8 cellular contexts compared by ENCODE assay signal in genomic region chr20:25246182-25246943, GRCh38. TPM values are rescaled to one million over a fixed set of nuclear protein-coding genes. Genes with fewer than 3 reads are reported as not detected.
DNase-seq lines count a peak whose midpoint lies in the region; ATAC-seq and TF ChIP-seq lines count a peak whose summit lies in the region.

No MANE protein-coding gene starts in this region.

- H2AFZ ChIP-seq in ACC112 (ENCODE audit: low read length, unreplicated experiment), result no peak overlapping the region

- no peak for TF ChIP-seq CTCF in foreskin keratinocyte (conservative IDR thresholded peaks at IDR 0.05)

- ATAC-seq in GM21390 (IDR thresholded peaks at IDR 0.05; ENCODE audit: unreplicated experiment) (peak; percentile 27), foreskin keratinocyte (no peak)

- peaks cover 35% of the 10 kb centered on the region for H3K4me1 ChIP-seq in ACC112 (ENCODE audit: control insufficient read depth, insufficient read depth, low read length, unreplicated experiment)
- peaks cover 18% of the 10 kb centered on the region for H3K4me1 ChIP-seq in foreskin keratinocyte

- in situ Hi-C loops in SK-MEL-5 (cut with HindIII; ENCODE audit: low pct_unique_long_range_greater_than_20kb, low sequenced_read_pairs), result no loop called here

- H3K27ac ChIP-seq in ACC112 (ENCODE audit: low read depth, low read length) (peak overlapping the region; percentile 86), foreskin keratinocyte (peak overlapping the region; percentile 84)

- H3K36me3 ChIP-seq in ACC112 (ENCODE audit: insufficient read depth, low read length), result peaks cover 12% of the 10 kb centered on the region

- peaks cover 41% of the 10 kb centered on the region for H3K79me2 ChIP-seq in ACC112 (ENCODE audit: control insufficient read depth, insufficient read depth, low read length, unreplicated experiment)

- H3K27me3 ChIP-seq in ACC112 (ENCODE audit: insufficient read depth, low read length) (no peaks in the 10 kb centered on the region), foreskin keratinocyte (no peaks in the 10 kb centered on the region)

- DNase-seq in SK-MEL-5 (ENCODE audit: low read depth, low spot score) (peak; percentile 43), foreskin keratinocyte (no peak), NCI-H1694 (lab: John Stamatoyannopoulos, UW) (no peak), NCI-H2081 treated with DMSO at 0.1 percent for 48 hours (lab: John Stamatoyannopoulos, UW) (no peak), COLO668 (lab: John Stamatoyannopoulos, UW; ENCODE audit: unreplicated experiment) (no peak), A172 (ENCODE audit: low spot score) (no peak)

- H3K4me3 ChIP-seq in ACC112 (ENCODE audit: low read depth, low read length), result peak overlapping the region; percentile 92

RNA-seq across cellular contexts. Expression of gene PYGB, which starts 1.5 kb away (rescaled TPM):
- 404 and 446 TPM in 2 replicates for total RNA-seq in SK-MEL-5 (2014; rRNA removed; shearing (Covaris generic))
- 618 and 744 TPM in 2 replicates for polyA plus RNA-seq in SK-MEL-5 (2015; cell fraction: cytosol; rRNA removed)
- polyA plus RNA-seq in SK-MEL-5 (2015; cell fraction: nucleus; rRNA removed), result 1,362 and 1,434 TPM in 2 replicates
- 311 and 439 TPM in 2 replicates for total RNA-seq in foreskin keratinocyte
- 196 and 255 TPM in 2 replicates for polyA plus RNA-seq in foreskin keratinocyte
- 91.8 and 118 TPM in 2 replicates for total RNA-seq in A172 (2014; rRNA removed; shearing (Covaris generic))

RNA-seq across cellular contexts. Expression of gene ENTPD6, which starts 50.9 kb away (rescaled TPM):
- 236 and 241 TPM in 2 replicates for total RNA-seq in SK-MEL-5 (2014; rRNA removed; shearing (Covaris generic))
- polyA plus RNA-seq in SK-MEL-5 (2015; cell fraction: cytosol; rRNA removed), result 385 and 433 TPM in 2 replicates
- 1,025 and 1,164 TPM in 2 replicates for polyA plus RNA-seq in SK-MEL-5 (2015; cell fraction: nucleus; rRNA removed)
- 74.6 and 78.4 TPM in 2 replicates for total RNA-seq in foreskin keratinocyte
- 70.2 and 73.3 TPM in 2 replicates for polyA plus RNA-seq in foreskin keratinocyte
- total RNA-seq in A172 (2014; rRNA removed; shearing (Covaris generic)), result 62.4 and 69.7 TPM in 2 replicates
